Comparison of ENCODE assay signal across 16 cellular contexts in the genomic region with DNA sequence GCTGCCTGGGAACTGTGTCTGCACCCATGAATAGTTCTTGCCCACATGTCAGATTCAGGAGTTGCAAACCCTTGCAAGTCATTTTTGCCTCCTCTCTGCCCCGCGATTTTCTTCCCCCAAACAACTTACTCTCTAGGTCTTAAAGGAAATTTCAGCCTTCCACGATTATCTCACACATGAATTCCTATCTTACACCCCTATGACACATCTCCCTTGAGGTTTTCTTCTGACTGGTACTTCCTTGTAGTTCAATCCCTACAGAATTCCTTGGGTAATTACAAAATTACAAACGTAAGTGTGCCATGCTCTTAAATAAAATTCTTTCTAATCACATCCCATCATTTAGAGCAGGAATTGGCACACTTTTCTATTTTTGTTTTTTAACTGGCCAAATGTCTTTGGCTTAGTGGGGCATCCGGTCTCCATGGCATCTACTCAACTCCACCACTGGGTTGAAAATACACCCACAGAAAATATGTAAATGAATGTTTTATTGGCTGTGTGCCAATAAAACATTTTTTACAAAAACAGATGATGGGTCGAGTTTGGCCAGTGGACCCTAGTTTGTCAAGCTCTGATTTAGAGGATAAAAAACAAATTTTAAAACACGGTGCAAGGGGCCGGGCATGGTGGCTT.
"Had no signal": no experiment of that assay in that cellular context is flagged by ENCODE, and none has a peak within 500 bp of the region (broad histone marks: within the 10 kb centered on the region; RNA-seq: fewer than 3 reads in every experiment).

No MANE protein-coding gene starts in this region.

- H3K4me1 ChIP-seq: ascending aorta, lower lobe of right lung, parathyroid adenoma had no signal

- ATAC-seq: activated CD8-positive, alpha-beta T cell treated with anti-CD3 and anti-CD28 coated beads, Interleukin-2, amount 10 ng/mL, durations not matched to agents 7 days and 5 days; lower lobe of right lung; WTC11 had no signal

- H3K79me2 ChIP-seq: parathyroid adenoma had no signal

- H3K4me3 ChIP-seq: ascending aorta, lower lobe of right lung, thoracic aorta had no signal

- DNase-seq: activated CD4-positive, alpha-beta T cell treated with anti-CD3 and anti-CD28 coated beads for 48 hours; activated CD8-positive, alpha-beta memory T cell treated with anti-CD3 and anti-CD28 coated beads, Interleukin-2, amount 50 U/mL, for 48 hours; activated CD8-positive, alpha-beta T cell treated with anti-CD3 and anti-CD28 coated beads, Interleukin-2, amount 10 ng/mL, durations not matched to agents 7 days and 5 days; activated naive CD8-positive, alpha-beta T cell treated with anti-CD3 and anti-CD28 coated beads, Interleukin-2, amount 10 ng/mL, durations not matched to agents 7 days and 5 days; glutamatergic neuron; immature natural killer cell; left cardiac atrium; lower lobe of right lung; naive B cell; retina; stimulated activated CD4-positive, alpha-beta T cell treated with anti-CD3 and anti-CD28 coated beads, Interleukin-15, amount 100 ng/mL, for 24 hours; stimulated activated CD4-positive, alpha-beta T cell treated with anti-CD3 and anti-CD28 coated beads, Interleukin-4, amount 100 ng/mL, for 24 hours had no signal

- H3K27ac ChIP-seq: ascending aorta, lower lobe of right lung, parathyroid adenoma, thoracic aorta had no signal

- H2AFZ ChIP-seq: parathyroid adenoma had no signal

- H3K9me3 ChIP-seq: ascending aorta, lower lobe of right lung, thoracic aorta had no signal

- H3K36me3 ChIP-seq: ascending aorta, lower lobe of right lung, thoracic aorta had no signal

- H3K9ac ChIP-seq: parathyroid adenoma had no signal

- H3K27me3 ChIP-seq: ascending aorta had no signal
